Comparison of ENCODE assay signal across 19 cellular contexts in the genomic region with DNA sequence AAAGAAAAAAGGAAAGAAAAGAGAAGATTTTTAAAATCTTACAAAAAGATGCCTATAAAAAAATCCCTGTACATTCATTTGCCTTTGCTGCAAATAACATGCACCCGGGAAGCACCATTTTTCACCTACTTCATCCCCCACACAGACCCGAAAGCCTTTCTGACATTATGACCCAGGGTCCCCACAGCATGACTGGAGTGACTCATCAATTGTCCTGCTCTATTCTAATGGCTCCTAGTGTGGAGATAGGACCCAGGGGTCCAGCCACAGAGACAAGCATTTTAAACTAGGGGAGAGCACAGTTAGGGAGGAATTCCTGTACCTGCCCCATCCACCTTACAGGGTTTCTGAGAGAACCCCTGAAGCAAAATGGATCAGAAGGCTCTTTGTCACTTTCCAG. TPM values are rescaled to one million over a fixed set of nuclear protein-coding genes. Genes with fewer than 3 reads are reported as not detected.
DNase-seq lines count a peak whose midpoint lies in the region; ATAC-seq, FAIRE-seq and TF ChIP-seq lines count a peak whose summit lies in the region.
"Had no signal": no experiment of that assay in that cellular context is flagged by ENCODE, and none has a peak within 500 bp of the region (broad histone marks: within the 10 kb centered on the region; RNA-seq: fewer than 3 reads in every experiment).

No MANE protein-coding gene starts in this region.

- H3K79me1 ChIP-seq in mesendoderm (ENCODE audit: low read length): no peaks in the 10 kb centered on the region

- TF ChIP-seq CTCF in A549 (IDR thresholded peaks at IDR 0.05): no peak
- TF ChIP-seq CTCF in K562 (IDR thresholded peaks at IDR 0.05 in 2 of 3, conservative IDR thresholded peaks at IDR 0.05 in 1 of 3; ENCODE audit: insufficient read depth in 2 of 3, low read depth in 1 of 3, low read length in 3 of 3): no peak
- TF ChIP-seq CTCF in spleen (IDR thresholded peaks at IDR 0.05 in 8 of 11, conservative IDR thresholded peaks at IDR 0.05 in 3 of 11): no peak

- no peak overlapping the region for H2BK15ac ChIP-seq in mesendoderm (replicated peaks; ENCODE audit: low read depth)

- no peak overlapping the region for H2BK5ac ChIP-seq in mesendoderm (ENCODE audit: low read length)

- H2AK5ac ChIP-seq in mesendoderm (ENCODE audit: low read length): no peak overlapping the region

- H3K9ac ChIP-seq in K562 (ENCODE audit: insufficient read depth in 1 of 2, low read depth in 2 of 2, low read length in 2 of 2) (no peak overlapping the region), mesendoderm (ENCODE audit: low read length) (no peak overlapping the region)
- H3K9ac ChIP-seq: GM23248 had no signal

- H3K4me2 ChIP-seq in A549 (no peak overlapping the region), K562 (ENCODE audit: insufficient read depth, low read length) (no peak overlapping the region), mesendoderm (ENCODE audit: low read length) (no peak overlapping the region)

- H3K27me3 ChIP-seq in K562 (ENCODE audit: control insufficient read depth in 2 of 2, insufficient read depth in 2 of 2, low read length in 2 of 2) (peaks cover 0 to 6% of the 10 kb centered on the region in 2 experiments; a peak in 2 of 5 replicates), mesendoderm (ENCODE audit: insufficient read depth, low read length, poor library complexity) (no peaks in the 10 kb centered on the region), spleen (replicated peaks in 1 of 7) (no peaks in the 10 kb centered on the region)
- H3K27me3 ChIP-seq: BE2C had no signal

- ATAC-seq in A549 (no peak), K562 (no peak), GM19455 (IDR thresholded peaks at IDR 0.05; ENCODE audit: unreplicated experiment) (no peak)
- ATAC-seq: HCT116 had no signal

- H3K4me3 ChIP-seq in A549: no peak overlapping the region
- H3K4me3 ChIP-seq in K562: no peak overlapping the region
- H3K4me3 ChIP-seq in mesendoderm (ENCODE audit: low read length): no peak overlapping the region
- no peak overlapping the region for H3K4me3 ChIP-seq in spleen
- H3K4me3 ChIP-seq: GM23248 had no signal

- intact Hi-C loops in K562 (cut with micrococcal nuclease): no loop called here
- intact Hi-C loops in spleen (cut with DNase I; ENCODE audit: low total_unique reads): no loop called here

- 10% methylated on average over 2 of the region's 2 CpGs for WGBS in A549 (ENCODE audit: missing lambda C conversion rate)
- 0% methylated on average over 2 of the region's 2 CpGs for WGBS in K562 (ENCODE audit: insufficient coverage, low coverage, missing lambda C conversion rate)
- no CpG with 5 or more reads among the region's 2 CpGs for WGBS in mesendoderm (ENCODE audit: extremely low coverage, insufficient coverage, low lambda C conversion rate)
- 64 to 85% (median 80%) methylated on average over 2 of the region's 2 CpGs for WGBS in spleen, 5 donors

- POLR2A ChIA-PET in A549 (lab: Yijun Ruan, JAX): no interaction called here
- POLR2A ChIA-PET in K562 (lab: Yijun Ruan, JAX): no interaction called here

- no peak overlapping the region for H3K56ac ChIP-seq in mesendoderm (ENCODE audit: low read length)

- CTCF ChIA-PET in A549 (lab: Yijun Ruan, JAX) (interaction anchor here (0.7 to 1.9 kb wide), 2 partner anchors 14 to 1101 kb away, joined by 3 to 7 read pairs; partner anchors contain the start of gene PXYLP1), K562 (lab: Yijun Ruan, JAX; ENCODE audit: low intra/inter-chr PET ratio) (no interaction called here)

- H3K79me2 ChIP-seq in K562 (ENCODE audit: control insufficient read depth, insufficient read depth, low read length) (no peaks in the 10 kb centered on the region), mesendoderm (ENCODE audit: control insufficient read depth, insufficient read depth, low read length) (no peaks in the 10 kb centered on the region)

- no peaks in the 10 kb centered on the region for H3K9me1 ChIP-seq in K562 (ENCODE audit: control insufficient read depth, insufficient read depth, low read length)

- FAIRE-seq in A549 (lab: Jason Lieb, UNC) (no peak), K562 (lab: Jason Lieb, UNC) (no peak)
- FAIRE-seq: D721Med, G401.6, GM12891, GM19239, H54 had no signal

- no peak overlapping the region for H4K8ac ChIP-seq in mesendoderm (ENCODE audit: low read depth, low read length)

- no peaks in the 10 kb centered on the region; the same call in 2 of the 3 replicates for H3K4me1 ChIP-seq in A549
- H3K4me1 ChIP-seq in K562 (replicated peaks in 1 of 2; ENCODE audit: control insufficient read depth in 2 of 2, insufficient read depth in 2 of 2, low read length in 2 of 2): no peaks in the 10 kb centered on the region
- no peaks in the 10 kb centered on the region for H3K4me1 ChIP-seq in mesendoderm (ENCODE audit: control insufficient read depth, low read depth, low read length)
- H3K4me1 ChIP-seq in spleen: peaks cover 0 to 8% (median 0%) of the 10 kb centered on the region in 6 donors
- H3K4me1 ChIP-seq: BE2C had no signal

- peaks cover 6% of the 10 kb centered on the region; the same call in 1 of the 3 replicates for H3K9me3 ChIP-seq in A549
- no peaks in the 10 kb centered on the region for H3K9me3 ChIP-seq in K562 (replicated peaks; ENCODE audit: control insufficient read depth, insufficient read depth, low read depth, low read length)
- H3K9me3 ChIP-seq in spleen: peaks cover 0 to 13% (median 0%) of the 10 kb centered on the region in 8 donors
- H3K9me3 ChIP-seq: BE2C had no signal

- TF ChIP-seq RAD21 in A549 (conservative IDR thresholded peaks at IDR 0.05 in 1 of 2, IDR thresholded peaks at IDR 0.05 in 1 of 2) (no peak), K562 (CRISPR knock-in tag; conservative IDR thresholded peaks at IDR 0.05 in 1 of 2, IDR thresholded peaks at IDR 0.05 in 1 of 2) (no peak)

- in situ Hi-C loops in K562 (cut with MboI): no loop called here

- no TSS peak for BruUV-seq in K562 (replicated peaks; lab: Mats Ljungman, UMichigan)

- H3K23ac ChIP-seq in mesendoderm (ENCODE audit: low read length): no peak overlapping the region

- no peak overlapping the region for H2AFZ ChIP-seq in K562 (ENCODE audit: low read depth, low read length)
- H2AFZ ChIP-seq: GM23248 had no signal

- DNase-seq in A549 (ENCODE audit: low read depth in 1 of 2, low spot score in 1 of 2): no peak
- DNase-seq in K562 (ENCODE audit: extremely low read depth in 1 of 4, low spot score in 3 of 4): no peak
- DNase-seq in mesendoderm: peak; percentile 23
- no peak for DNase-seq in spleen
- no peak for DNase-seq in NCI-H774 (lab: John Stamatoyannopoulos, UW)
- DNase-seq: ACHN; BE2C; C1 segment of cervical spinal cord; Caco-2; CD4-positive, alpha-beta T cell; GM23248; HFFc6 had no signal

- TF ChIP-seq POLR2A in A549 (IDR thresholded peaks at IDR 0.05; ENCODE audit: low read length) (no peak), K562 (conservative IDR thresholded peaks at IDR 0.05) (no peak), spleen (IDR thresholded peaks at IDR 0.05) (no peak)

- H3K4ac ChIP-seq in mesendoderm (ENCODE audit: low read depth, low read length): no peak overlapping the region

- TF ChIP-seq EP300 in A549 (IDR thresholded peaks at IDR 0.05) (no peak), K562 (IDR thresholded peaks at IDR 0.05; ENCODE audit: low read length) (no peak)

- no peak overlapping the region for H3K27ac ChIP-seq in A549
- H3K27ac ChIP-seq in K562 (ENCODE audit: extremely low read depth, low read depth, low read length): no peak overlapping the region
- H3K27ac ChIP-seq in mesendoderm (ENCODE audit: low read depth, low read length): no peak overlapping the region
- peak overlapping the region in 6 of 8 donors; percentile 17 to 87 (median 74) for H3K27ac ChIP-seq in spleen
- H3K27ac ChIP-seq: GM23248 had no signal

- H2BK120ac ChIP-seq in mesendoderm (ENCODE audit: low read depth, low read length): no peak overlapping the region

- H3K36me3 ChIP-seq in K562 (ENCODE audit: control insufficient read depth, insufficient read depth, low read length) (no peaks in the 10 kb centered on the region), mesendoderm (ENCODE audit: control insufficient read depth, insufficient read depth, low read length) (no peaks in the 10 kb centered on the region), spleen (no peaks in the 10 kb centered on the region)
- H3K36me3 ChIP-seq: BE2C had no signal

- H4K5ac ChIP-seq in mesendoderm (ENCODE audit: low read length): no peak overlapping the region

- no peaks in the 10 kb centered on the region for H4K20me1 ChIP-seq in K562 (replicated peaks; ENCODE audit: control insufficient read depth, insufficient read depth, low read length)

- H3K18ac ChIP-seq in mesendoderm (ENCODE audit: low read length): no peak overlapping the region

TF ChIP-seq in K562, 482 proteins besides CTCF, POLR2A, EP300 and RAD21 (continues in another document):
- TF ChIP-seq ZNF699 (CRISPR knock-in tag; IDR thresholded peaks at IDR 0.05; ENCODE audit: insufficient replicate concordance) (no peak), MAFG (tag; conservative IDR thresholded peaks at IDR 0.05) (0 out of 2 replicates have a peak, but pooled peaks have one; percentile 14)

RNA-seq across cellular contexts. Expression of gene PXYLP1, which starts 14.7 kb away (rescaled TPM):
- polyA plus RNA-seq in A549 (2011; rRNA removed): 11.7 and 12.1 TPM in 2 replicates
- 5.5 and 7.1 TPM in 2 replicates for polyA plus RNA-seq in A549 (2012; cell fraction: cytosol; rRNA removed)
- 8.1 and 10.6 TPM in 2 replicates for polyA plus RNA-seq in A549 (2012; cell fraction: nucleus; rRNA removed)
- polyA plus RNA-seq in A549 (2017; fragmentation: RNase III; extraction: RNeasy Plus Mini Kit Qiagen cat#74134 plus additional on column Dnase treatment): 5.4 to 8.0 TPM (median 7.1 TPM) in 3 replicates
- 16.3 and 17.7 TPM in 2 replicates for polyA minus RNA-seq in A549 (2011; rRNA and poly(A)+ RNA removed)
- 2.6 and 4.2 TPM in 2 replicates for total RNA-seq in K562 (2011; cell fraction: chromatin; rRNA removed; ENCODE audit: low replicate concordance)
- 1.2 and 2.4 TPM in 2 replicates for total RNA-seq in K562 (2011; cell fraction: nucleolus; rRNA removed)
- 3.6 and 3.7 TPM in 2 replicates for total RNA-seq in K562 (2011; cell fraction: nucleoplasm; rRNA removed)
- 0.98 and 1.1 TPM in 2 replicates for total RNA-seq in K562 (2014; rRNA removed)
- total RNA-seq in K562 (2014; rRNA removed; fragmentation: Illumina TruSeq; extraction: Trizol): 1.5 and 1.6 TPM in 2 replicates
- 0.98 and 1.0 TPM in 2 replicates for total RNA-seq in K562 (2015; rRNA removed; fragmentation: Illumina TruSeq; extraction: Trizol)
- 1.3 and 1.7 TPM in 2 replicates for total RNA-seq in K562 (2021)
- 1.6 and 2.7 TPM in 2 replicates for polyA plus RNA-seq in K562 (2011; rRNA removed)
- polyA plus RNA-seq in K562 (2011; cell fraction: cytosol; rRNA removed): 1.1 and 2.9 TPM in 2 replicates
- 2.8 and 5.7 TPM in 2 replicates for polyA plus RNA-seq in K562 (2011; cell fraction: nucleus; rRNA removed)
- polyA plus RNA-seq in K562 (2012): 1.7 and 2.0 TPM in 2 replicates
- 1.3 and 1.9 TPM in 2 replicates for polyA plus RNA-seq in K562 (2014; fragmentation: Illumina TruSeq; extraction: Trizol)
- polyA plus RNA-seq in K562 (2014; fragmentation: Nextera tagmentation; extraction: Ambion mirVana): 1 to 10 TPM in 1 of 2 experiments, under 1 TPM in 1; 0.80 to 1.1 TPM
- 1.5 and 2.9 TPM in 2 replicates for polyA plus RNA-seq in K562 (2014; rRNA removed)
- 1.3 and 5.2 TPM in 2 replicates for polyA minus RNA-seq in K562 (2011; rRNA and poly(A)+ RNA removed)
- 1.2 and 1.3 TPM in 2 replicates for polyA minus RNA-seq in K562 (2011; cell fraction: cytosol; rRNA and poly(A)+ RNA removed)
- polyA minus RNA-seq in K562 (2011; cell fraction: nucleus; rRNA and poly(A)+ RNA removed): 2.0 and 2.3 TPM in 2 replicates
- polyA plus RNA-seq in mesendoderm (2013, experiment 1 of 2): 28.8 TPM
- polyA plus RNA-seq in mesendoderm (2013, experiment 2 of 2): 30.6 TPM
- 10 to 100 TPM in 3 of 7 donors, 1 to 10 TPM in 4; 6.4 to 15.6 (median 9.5) TPM for total RNA-seq in spleen
- 1 to 10 TPM; 2.9 to 4.1 (median 3.0) TPM for polyA plus RNA-seq in spleen

Comparison
In these comparisons a context has a peak if more than half of its experiments do, and no peak if none do; other contexts are left out.
1. H3K27ac ChIP-seq: peak in spleen (6 of 8); none in A549 (0 of 2), K562 (single experiment) and mesendoderm (single experiment).